In the genomic region with DNA sequence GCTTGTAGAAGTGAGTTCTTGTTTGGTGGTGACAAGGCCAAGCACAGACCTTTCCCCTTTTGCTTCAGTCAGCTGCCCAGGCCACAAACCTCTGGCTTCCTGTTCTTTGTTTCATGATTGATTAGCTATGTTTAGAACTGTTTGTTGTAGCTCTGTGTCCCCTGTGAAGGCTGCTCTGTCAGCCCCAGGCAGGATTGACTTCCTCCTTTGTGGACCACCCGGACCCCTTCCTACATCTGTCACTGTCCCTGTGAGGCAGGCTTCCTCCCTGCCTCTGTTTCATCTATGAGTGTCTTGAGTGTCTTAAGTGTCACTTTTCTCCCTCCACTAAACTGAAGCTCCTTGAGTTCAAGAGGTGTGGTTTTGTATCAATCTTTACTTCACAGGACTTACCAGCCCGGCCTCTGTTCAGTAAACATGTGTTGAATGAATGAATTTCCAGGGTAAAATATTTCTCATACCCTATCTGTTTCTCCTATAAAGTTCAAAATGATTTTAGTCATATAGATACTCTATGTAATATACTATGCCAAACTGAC, we compare ENCODE assay signal across 1 cellular context.
TF ChIP-seq lines count a peak whose summit lies in the region.

No MANE protein-coding gene starts in this region.

TF ChIP-seq in GM12878, 131 proteins besides CTCF, POLR2A, EP300 and RAD21 (continued from another document):
- TF ChIP-seq PRDM15 (CRISPR knock-in tag; IDR thresholded peaks at IDR 0.05) (no peak), JUNB (IDR thresholded peaks at IDR 0.05) (no peak), BCL3 (IDR thresholded peaks at IDR 0.05; ENCODE audit: borderline replicate concordance, insufficient read depth, low read depth, low read length, poor library complexity, severe bottlenecking) (no peak), ZNF384 (IDR thresholded peaks at IDR 0.05; ENCODE audit: borderline replicate concordance, low read depth, low read length) (no peak), ATF3 (IDR thresholded peaks at IDR 0.05; ENCODE audit: borderline replicate concordance, extremely low read depth, low read depth, low read length) (no peak), BACH1 (IDR thresholded peaks at IDR 0.05; ENCODE audit: borderline replicate concordance) (no peak), ATF2 (IDR thresholded peaks at IDR 0.05; ENCODE audit: low read length) (no peak), SRF (IDR thresholded peaks at IDR 0.05; ENCODE audit: low read depth in 2 of 2, low read length in 2 of 2) (no peak), ZNF622 (IDR thresholded peaks at IDR 0.05) (no peak), SREBF1 (IDR thresholded peaks at IDR 0.05; ENCODE audit: low read length) (no peak), PBX3 (IDR thresholded peaks at IDR 0.05; ENCODE audit: insufficient replicate concordance, low read depth, low read length) (no peak), MTA2 (IDR thresholded peaks at IDR 0.05; ENCODE audit: low read depth) (peak; percentile 32; the same call in 1 of the 2 replicates), MEF2A (IDR thresholded peaks at IDR 0.05; ENCODE audit: insufficient read depth, low read depth, low read length) (no peak), IRF3 (IDR thresholded peaks at IDR 0.05) (no peak)
- TF ChIP-seq, protein P1, sequence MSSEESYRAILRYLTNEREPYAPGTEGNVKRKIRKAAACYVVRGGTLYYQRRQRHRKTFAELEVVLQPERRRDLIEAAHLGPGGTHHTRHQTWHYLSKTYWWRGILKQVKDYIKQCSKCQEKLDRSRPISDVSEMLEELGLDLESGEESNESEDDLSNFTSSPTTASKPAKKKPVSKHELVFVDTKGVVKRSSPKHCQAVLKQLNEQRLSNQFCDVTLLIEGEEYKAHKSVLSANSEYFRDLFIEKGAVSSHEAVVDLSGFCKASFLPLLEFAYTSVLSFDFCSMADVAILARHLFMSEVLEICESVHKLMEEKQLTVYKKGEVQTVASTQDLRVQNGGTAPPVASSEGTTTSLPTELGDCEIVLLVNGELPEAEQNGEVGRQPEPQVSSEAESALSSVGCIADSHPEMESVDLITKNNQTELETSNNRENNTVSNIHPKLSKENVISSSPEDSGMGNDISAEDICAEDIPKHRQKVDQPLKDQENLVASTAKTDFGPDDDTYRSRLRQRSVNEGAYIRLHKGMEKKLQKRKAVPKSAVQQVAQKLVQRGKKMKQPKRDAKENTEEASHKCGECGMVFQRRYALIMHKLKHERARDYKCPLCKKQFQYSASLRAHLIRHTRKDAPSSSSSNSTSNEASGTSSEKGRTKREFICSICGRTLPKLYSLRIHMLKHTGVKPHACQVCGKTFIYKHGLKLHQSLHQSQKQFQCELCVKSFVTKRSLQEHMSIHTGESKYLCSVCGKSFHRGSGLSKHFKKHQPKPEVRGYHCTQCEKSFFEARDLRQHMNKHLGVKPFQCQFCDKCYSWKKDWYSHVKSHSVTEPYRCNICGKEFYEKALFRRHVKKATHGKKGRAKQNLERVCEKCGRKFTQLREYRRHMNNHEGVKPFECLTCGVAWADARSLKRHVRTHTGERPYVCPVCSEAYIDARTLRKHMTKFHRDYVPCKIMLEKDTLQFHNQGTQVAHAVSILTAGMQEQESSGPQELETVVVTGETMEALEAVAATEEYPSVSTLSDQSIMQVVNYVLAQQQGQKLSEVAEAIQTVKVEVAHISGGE (CRISPR knock-in tag; IDR thresholded peaks at IDR 0.05) = no peak
TF ChIP-seq in GM12878: peak in this region for 16.
